ENCODE assay signal across 1 cellular context in the genomic region with DNA sequence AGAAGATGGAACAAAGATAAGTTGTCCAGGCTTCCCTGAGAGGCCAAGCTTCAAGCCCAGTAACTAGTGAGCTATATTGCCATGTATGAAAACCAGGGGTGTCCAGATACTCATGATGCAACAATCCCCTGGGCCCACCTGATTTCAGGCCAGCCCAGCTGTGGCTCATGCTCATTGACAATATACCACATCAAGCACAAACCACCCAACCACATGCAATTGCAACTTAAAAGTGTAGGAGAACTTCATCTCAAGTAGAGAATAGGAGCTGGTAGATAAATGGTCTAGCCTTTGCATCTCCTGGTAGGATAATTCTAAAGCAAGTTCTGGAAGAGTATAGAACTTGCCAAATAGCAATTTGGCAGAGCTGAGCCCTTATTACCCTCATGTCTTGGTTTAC.
TF ChIP-seq lines count a peak whose summit lies in the region.

No MANE protein-coding gene starts in this region.

TF ChIP-seq in GM12878, 131 proteins besides CTCF, POLR2A, EP300 and RAD21:
- TF ChIP-seq FOS (IDR thresholded peaks at IDR 0.05; ENCODE audit: borderline replicate concordance, extremely low read depth, insufficient read length) (no peak), RUNX3 (IDR thresholded peaks at IDR 0.05; ENCODE audit: low read length) (peak; percentile 46), ZBED1 (IDR thresholded peaks at IDR 0.05; ENCODE audit: borderline replicate concordance) (no peak), CEBPZ (IDR thresholded peaks at IDR 0.05; ENCODE audit: low read depth, low read length) (no peak), ZNF24 (IDR thresholded peaks at IDR 0.05) (no peak)
